8 cellular contexts compared by ENCODE assay signal in genomic region chr3:177597325-177598109, GRCh38.
DNase-seq lines count a peak whose midpoint lies in the region; ATAC-seq, FAIRE-seq and TF ChIP-seq lines count a peak whose summit lies in the region.

No MANE protein-coding gene starts in this region.

- H3K9me3 ChIP-seq in BLaER1 treated with 17β-estradiol and CSF1 and Interleukin-3, amounts not matched to agents 10 nM and 100 nM (replicated peaks in 1 of 11) = peaks cover 0 to 35% (median 0%) of the 10 kb centered on the region in 11 experiments; a peak in 12 of 22 replicates
- H3K9me3 ChIP-seq in left ventricle myocardium inferior (replicated peaks) = no peaks in the 10 kb centered on the region

- H3K27me3 ChIP-seq in BLaER1 treated with 17β-estradiol and CSF1 and Interleukin-3, amounts not matched to agents 10 nM and 100 nM = no peaks in the 10 kb centered on the region
- H3K27me3 ChIP-seq in left ventricle myocardium inferior (ENCODE audit: low read depth) = no peaks in the 10 kb centered on the region

- FAIRE-seq in frontal cortex (lab: Jason Lieb, UNC) = no peak

- peak overlapping the region; percentile 74 to 95 (median 83) for H3K4me2 ChIP-seq in BLaER1 treated with 17β-estradiol and CSF1 and Interleukin-3, amounts not matched to agents 10 nM and 100 nM

- H3K4me1 ChIP-seq in BLaER1 treated with 17β-estradiol and CSF1 and Interleukin-3, amounts not matched to agents 10 nM and 100 nM = peaks cover 81 to 96% (median 88%) of the 10 kb centered on the region in 10 experiments
- peaks cover 39% of the 10 kb centered on the region for H3K4me1 ChIP-seq in left ventricle myocardium inferior

- H3K27ac Mint-ChIP-seq in activated naive CD8-positive, alpha-beta T cell treated with anti-CD3 and anti-CD28 coated beads for 36 hours = peak overlapping the region; percentile 96

- peak; percentile 66 for ATAC-seq in GM19035 (IDR thresholded peaks at IDR 0.05; ENCODE audit: unreplicated experiment)
- peak; percentile 80 for ATAC-seq in HG03342 (IDR thresholded peaks at IDR 0.05; ENCODE audit: unreplicated experiment)
- peak; percentile 84 for ATAC-seq in sciatic nerve

- no peak for TF ChIP-seq CTCF in left ventricle myocardium inferior (IDR thresholded peaks at IDR 0.05; ENCODE audit: borderline replicate concordance)

- peaks cover 63% of the 10 kb centered on the region for H3K4me1 Mint-ChIP-seq in activated naive CD8-positive, alpha-beta T cell treated with anti-CD3 and anti-CD28 coated beads for 36 hours

- no peaks in the 10 kb centered on the region for H3K36me3 ChIP-seq in BLaER1 treated with 17β-estradiol and CSF1 and Interleukin-3, amounts not matched to agents 10 nM and 100 nM
- H3K36me3 ChIP-seq in left ventricle myocardium inferior = no peaks in the 10 kb centered on the region

- peak overlapping the region; percentile 70 to 95 (median 89) for H3K27ac ChIP-seq in BLaER1 treated with 17β-estradiol and CSF1 and Interleukin-3, amounts not matched to agents 10 nM and 100 nM
- peak overlapping the region; percentile 76 for H3K27ac ChIP-seq in left ventricle myocardium inferior (replicated peaks)

- H3K9me3 Mint-ChIP-seq in activated naive CD8-positive, alpha-beta T cell treated with anti-CD3 and anti-CD28 coated beads for 36 hours = peaks cover 4% of the 10 kb centered on the region

- peak overlapping the region in 7 of 10 experiments; percentile 9 to 46 (median 21); a peak in 9 of 20 replicates for H3K4me3 ChIP-seq in BLaER1 treated with 17β-estradiol and CSF1 and Interleukin-3, amounts not matched to agents 10 nM and 100 nM
- H3K4me3 ChIP-seq in left ventricle myocardium inferior = no peak overlapping the region

- peak overlapping the region; percentile 53 to 82 (median 76); a peak in 21 of 22 replicates for H3K9ac ChIP-seq in BLaER1 treated with 17β-estradiol and CSF1 and Interleukin-3, amounts not matched to agents 10 nM and 100 nM

- H4K20me1 ChIP-seq in BLaER1 treated with 17β-estradiol and CSF1 and Interleukin-3, amounts not matched to agents 10 nM and 100 nM = no peaks in the 10 kb centered on the region

- peaks cover 6% of the 10 kb centered on the region for H3K36me3 Mint-ChIP-seq in activated naive CD8-positive, alpha-beta T cell treated with anti-CD3 and anti-CD28 coated beads for 36 hours

- H3K27me3 Mint-ChIP-seq in activated naive CD8-positive, alpha-beta T cell treated with anti-CD3 and anti-CD28 coated beads for 36 hours = no peaks in the 10 kb centered on the region

- intact Hi-C loops in left ventricle myocardium inferior (cut with micrococcal nuclease) (no loop called here), sciatic nerve (cut with DNase I) (no loop called here)

- H3K4me3 Mint-ChIP-seq in activated naive CD8-positive, alpha-beta T cell treated with anti-CD3 and anti-CD28 coated beads for 36 hours = peak overlapping the region; percentile 67

- peak; percentile 94 for DNase-seq in NCI-H748 (lab: John Stamatoyannopoulos, UW; ENCODE audit: unreplicated experiment)
- DNase-seq in activated naive CD8-positive, alpha-beta T cell treated with anti-CD3 and anti-CD28 coated beads for 36 hours = peak; percentile 16
- no peak for DNase-seq in left ventricle myocardium inferior
- DNase-seq in sciatic nerve (ENCODE audit: low spot score) = peak; percentile 61
- no peak for DNase-seq in frontal cortex (ENCODE audit: low spot score in 2 of 2)

Comparison
In these comparisons a context has a peak if more than half of its experiments do, and no peak if none do; other contexts are left out.
1. DNase-seq: peak in NCI-H748 (single experiment), activated naive CD8-positive, alpha-beta T cell treated with anti-CD3 and anti-CD28 coated beads for 36 hours (single experiment) and sciatic nerve (single experiment); none in left ventricle myocardium inferior (single experiment) and frontal cortex (0 of 2).
2. Peak in every context shown above with its lines, with median percentiles within 50 percentile points of each other: ATAC-seq.